In the genomic region with DNA sequence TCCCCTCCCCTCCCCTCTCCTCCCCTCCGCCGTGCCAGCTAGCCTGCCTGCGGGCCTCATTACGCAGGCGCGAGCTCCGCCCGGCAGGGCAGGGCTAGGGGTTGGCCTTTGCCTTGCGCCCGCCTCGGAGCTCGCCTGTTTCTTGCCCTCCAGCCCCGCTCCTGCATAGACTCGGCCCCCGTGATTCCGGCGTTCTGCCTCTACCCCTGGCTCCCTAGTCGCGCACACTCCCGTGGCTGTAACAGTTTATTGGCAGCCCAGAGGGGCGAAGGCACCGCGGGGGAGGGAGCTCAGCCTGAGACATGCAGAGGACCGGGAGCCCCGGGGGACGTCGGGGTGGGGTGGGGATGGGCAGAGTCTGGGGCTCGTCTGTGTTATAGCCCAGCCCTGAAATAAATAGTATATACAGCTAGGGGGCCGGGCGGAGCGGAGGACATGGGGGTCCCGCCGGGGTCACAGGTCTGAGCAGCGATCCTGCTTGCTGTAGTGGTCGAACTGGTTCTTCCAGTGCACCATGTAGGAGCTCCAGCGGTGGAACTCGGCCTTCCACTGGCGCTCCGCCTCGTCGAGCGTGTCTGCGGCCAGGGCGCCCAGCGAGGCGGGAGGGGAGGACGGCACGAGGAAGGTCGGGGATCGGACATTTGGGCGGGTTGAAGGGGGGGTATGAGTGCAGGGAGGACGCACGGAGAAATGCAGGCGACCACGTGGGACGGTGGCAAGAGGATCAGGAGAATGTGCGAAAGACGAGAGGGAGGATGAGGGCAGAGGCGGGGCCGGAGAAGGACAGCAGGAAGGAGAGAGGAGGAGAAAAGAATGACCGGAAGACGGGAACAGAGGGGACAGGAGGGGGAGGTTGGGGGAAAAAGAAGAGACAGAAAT, we compare ENCODE assay signal across 1 cellular context.
TF ChIP-seq lines count a peak whose summit lies in the region.

No MANE protein-coding gene starts in this region.

TF ChIP-seq in HepG2, 621 proteins besides CTCF, POLR2A, EP300 and RAD21 (continued from another document and continues in another):
- TF ChIP-seq, protein P1, sequence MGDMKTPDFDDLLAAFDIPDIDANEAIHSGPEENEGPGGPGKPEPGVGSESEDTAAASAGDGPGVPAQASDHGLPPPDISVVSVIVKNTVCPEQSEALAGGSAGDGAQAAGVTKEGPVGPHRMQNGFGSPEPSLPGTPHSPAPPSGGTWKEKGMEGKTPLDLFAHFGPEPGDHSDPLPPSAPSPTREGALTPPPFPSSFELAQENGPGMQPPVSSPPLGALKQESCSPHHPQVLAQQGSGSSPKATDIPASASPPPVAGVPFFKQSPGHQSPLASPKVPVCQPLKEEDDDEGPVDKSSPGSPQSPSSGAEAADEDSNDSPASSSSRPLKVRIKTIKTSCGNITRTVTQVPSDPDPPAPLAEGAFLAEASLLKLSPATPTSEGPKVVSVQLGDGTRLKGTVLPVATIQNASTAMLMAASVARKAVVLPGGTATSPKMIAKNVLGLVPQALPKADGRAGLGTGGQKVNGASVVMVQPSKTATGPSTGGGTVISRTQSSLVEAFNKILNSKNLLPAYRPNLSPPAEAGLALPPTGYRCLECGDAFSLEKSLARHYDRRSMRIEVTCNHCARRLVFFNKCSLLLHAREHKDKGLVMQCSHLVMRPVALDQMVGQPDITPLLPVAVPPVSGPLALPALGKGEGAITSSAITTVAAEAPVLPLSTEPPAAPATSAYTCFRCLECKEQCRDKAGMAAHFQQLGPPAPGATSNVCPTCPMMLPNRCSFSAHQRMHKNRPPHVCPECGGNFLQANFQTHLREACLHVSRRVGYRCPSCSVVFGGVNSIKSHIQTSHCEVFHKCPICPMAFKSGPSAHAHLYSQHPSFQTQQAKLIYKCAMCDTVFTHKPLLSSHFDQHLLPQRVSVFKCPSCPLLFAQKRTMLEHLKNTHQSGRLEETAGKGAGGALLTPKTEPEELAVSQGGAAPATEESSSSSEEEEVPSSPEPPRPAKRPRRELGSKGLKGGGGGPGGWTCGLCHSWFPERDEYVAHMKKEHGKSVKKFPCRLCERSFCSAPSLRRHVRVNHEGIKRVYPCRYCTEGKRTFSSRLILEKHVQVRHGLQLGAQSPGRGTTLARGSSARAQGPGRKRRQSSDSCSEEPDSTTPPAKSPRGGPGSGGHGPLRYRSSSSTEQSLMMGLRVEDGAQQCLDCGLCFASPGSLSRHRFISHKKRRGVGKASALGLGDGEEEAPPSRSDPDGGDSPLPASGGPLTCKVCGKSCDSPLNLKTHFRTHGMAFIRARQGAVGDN (CRISPR knock-in tag; IDR thresholded peaks at IDR 0.05): peak; percentile 86
- TF ChIP-seq NFRKB (IDR thresholded peaks at IDR 0.05) (no peak), ZNF737 (CRISPR knock-in tag; IDR thresholded peaks at IDR 0.05; ENCODE audit: borderline replicate concordance) (0 out of 2 replicates have a peak, but pooled peaks have one; percentile 59), FOXK2 (IDR thresholded peaks at IDR 0.05) (no peak), NCOA2 (CRISPR knock-in tag; IDR thresholded peaks at IDR 0.05) (no peak), SP5 (CRISPR knock-in tag; IDR thresholded peaks at IDR 0.05; ENCODE audit: borderline replicate concordance, low read depth) (0 out of 2 replicates have a peak, but pooled peaks have one; percentile 11), SETDB1 (CRISPR knock-in tag; IDR thresholded peaks at IDR 0.05; ENCODE audit: borderline replicate concordance) (no peak), ZNF224 (CRISPR knock-in tag; IDR thresholded peaks at IDR 0.05) (0 out of 2 replicates have a peak, but pooled peaks have one; percentile 8), HHEX (CRISPR knock-in tag; IDR thresholded peaks at IDR 0.05) (no peak), ZNF446 (CRISPR knock-in tag; IDR thresholded peaks at IDR 0.05) (0 out of 2 replicates have a peak, but pooled peaks have one; percentile 33), ZNF496 (CRISPR knock-in tag; IDR thresholded peaks at IDR 0.05; ENCODE audit: insufficient replicate concordance) (no peak), AGO2 (optimal IDR thresholded peaks at IDR 0.05; ENCODE audit: low read depth, low read length) (peak; percentile 64), JUN (CRISPR knock-in tag; IDR thresholded peaks at IDR 0.05) (no peak), SALL1 (CRISPR knock-in tag; IDR thresholded peaks at IDR 0.05) (peak; percentile 73), MAFK (conservative IDR thresholded peaks at IDR 0.05 in 1 of 2, IDR thresholded peaks at IDR 0.05 in 1 of 2; ENCODE audit: low read length in 2 of 2) (no peak), GLI4 (CRISPR knock-in tag; IDR thresholded peaks at IDR 0.05; ENCODE audit: borderline replicate concordance) (no peak), ISL2 (CRISPR knock-in tag; IDR thresholded peaks at IDR 0.05) (no peak), CCDC6 (CRISPR knock-in tag; IDR thresholded peaks at IDR 0.05) (peak; percentile 59; the same call in 1 of the 2 replicates), CBX2 (IDR thresholded peaks at IDR 0.05; ENCODE audit: low read depth, low read length) (no peak), CBX2 (CRISPR knock-in tag; IDR thresholded peaks at IDR 0.05; ENCODE audit: low read depth) (no peak), THAP11 (CRISPR knock-in tag; IDR thresholded peaks at IDR 0.05) (peak; percentile 63; the same call in 1 of the 2 replicates), ZNF747 (CRISPR knock-in tag; IDR thresholded peaks at IDR 0.05; ENCODE audit: borderline replicate concordance) (no peak; the same call in none of the 2 replicates), POGZ (CRISPR knock-in tag; IDR thresholded peaks at IDR 0.05) (0 out of 2 replicates have a peak, but pooled peaks have one; percentile 27), KDM5A (IDR thresholded peaks at IDR 0.05; ENCODE audit: borderline replicate concordance, low read length) (no peak), FOXC1 (CRISPR knock-in tag; IDR thresholded peaks at IDR 0.05; ENCODE audit: borderline replicate concordance) (no peak), DMAP1 (CRISPR knock-in tag; IDR thresholded peaks at IDR 0.05) (peak; percentile 53; the same call in 1 of the 2 replicates), MXD4 (CRISPR knock-in tag; IDR thresholded peaks at IDR 0.05) (no peak), ZFP37 (CRISPR knock-in tag; IDR thresholded peaks at IDR 0.05; ENCODE audit: borderline replicate concordance) (no peak), HNF4G (IDR thresholded peaks at IDR 0.05; ENCODE audit: borderline replicate concordance, low read depth, low read length) (no peak), HNF4G (CRISPR knock-in tag; IDR thresholded peaks at IDR 0.05; ENCODE audit: borderline replicate concordance, low read depth) (no peak), ZBTB3 (CRISPR knock-in tag; IDR thresholded peaks at IDR 0.05; ENCODE audit: borderline replicate concordance, low read depth) (0 out of 2 replicates have a peak, but pooled peaks have one; percentile 24), JUND (CRISPR knock-in tag; IDR thresholded peaks at IDR 0.05) (no peak), NFKB2 (CRISPR knock-in tag; IDR thresholded peaks at IDR 0.05; ENCODE audit: borderline replicate concordance) (peak; percentile 93; the same call in 1 of the 2 replicates), RFX3 (CRISPR knock-in tag; IDR thresholded peaks at IDR 0.05) (no peak), ZNF263 (CRISPR knock-in tag; IDR thresholded peaks at IDR 0.05) (peak; percentile 89), ZNF331 (CRISPR knock-in tag; IDR thresholded peaks at IDR 0.05) (no peak; the same call in 1 of the 2 replicates), MTA1 (CRISPR knock-in tag; IDR thresholded peaks at IDR 0.05; ENCODE audit: borderline replicate concordance) (0 out of 2 replicates have a peak, but pooled peaks have one; percentile 29), SALL2 (CRISPR knock-in tag; IDR thresholded peaks at IDR 0.05) (no peak), ZNF607 (CRISPR knock-in tag; IDR thresholded peaks at IDR 0.05; ENCODE audit: borderline replicate concordance) (no peak), ZNF335 (CRISPR knock-in tag; IDR thresholded peaks at IDR 0.05) (peak; percentile 21), KLF6 (CRISPR knock-in tag; IDR thresholded peaks at IDR 0.05) (0 out of 2 replicates have a peak, but pooled peaks have one; percentile 15)
- TF ChIP-seq, protein P2, sequence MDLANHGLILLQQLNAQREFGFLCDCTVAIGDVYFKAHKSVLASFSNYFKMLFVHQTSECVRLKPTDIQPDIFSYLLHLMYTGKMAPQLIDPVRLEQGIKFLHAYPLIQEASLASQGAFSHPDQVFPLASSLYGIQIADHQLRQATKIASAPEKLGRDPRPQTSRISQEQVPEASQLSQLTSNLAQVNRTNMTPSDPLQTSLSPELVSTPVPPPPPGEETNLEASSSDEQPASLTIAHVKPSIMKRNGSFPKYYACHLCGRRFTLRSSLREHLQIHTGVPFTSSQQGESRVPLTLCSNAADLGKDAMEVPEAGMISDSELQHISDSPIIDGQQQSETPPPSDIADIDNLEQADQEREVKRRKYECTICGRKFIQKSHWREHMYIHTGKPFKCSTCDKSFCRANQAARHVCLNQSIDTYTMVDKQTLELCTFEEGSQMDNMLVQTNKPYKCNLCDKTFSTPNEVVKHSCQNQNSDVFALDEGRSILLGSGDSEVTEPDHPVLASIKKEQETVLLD (CRISPR knock-in tag; IDR thresholded peaks at IDR 0.05; ENCODE audit: low read depth): no peak; the same call in 1 of the 2 replicates
- TF ChIP-seq, protein P3, sequence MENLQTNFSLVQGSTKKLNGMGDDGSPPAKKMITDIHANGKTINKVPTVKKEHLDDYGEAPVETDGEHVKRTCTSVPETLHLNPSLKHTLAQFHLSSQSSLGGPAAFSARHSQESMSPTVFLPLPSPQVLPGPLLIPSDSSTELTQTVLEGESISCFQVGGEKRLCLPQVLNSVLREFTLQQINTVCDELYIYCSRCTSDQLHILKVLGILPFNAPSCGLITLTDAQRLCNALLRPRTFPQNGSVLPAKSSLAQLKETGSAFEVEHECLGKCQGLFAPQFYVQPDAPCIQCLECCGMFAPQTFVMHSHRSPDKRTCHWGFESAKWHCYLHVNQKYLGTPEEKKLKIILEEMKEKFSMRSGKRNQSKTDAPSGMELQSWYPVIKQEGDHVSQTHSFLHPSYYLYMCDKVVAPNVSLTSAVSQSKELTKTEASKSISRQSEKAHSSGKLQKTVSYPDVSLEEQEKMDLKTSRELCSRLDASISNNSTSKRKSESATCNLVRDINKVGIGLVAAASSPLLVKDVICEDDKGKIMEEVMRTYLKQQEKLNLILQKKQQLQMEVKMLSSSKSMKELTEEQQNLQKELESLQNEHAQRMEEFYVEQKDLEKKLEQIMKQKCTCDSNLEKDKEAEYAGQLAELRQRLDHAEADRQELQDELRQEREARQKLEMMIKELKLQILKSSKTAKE (CRISPR knock-in tag; IDR thresholded peaks at IDR 0.05; ENCODE audit: borderline replicate concordance): peak; percentile 36; the same call in 1 of the 2 replicates
- TF ChIP-seq, protein P4, sequence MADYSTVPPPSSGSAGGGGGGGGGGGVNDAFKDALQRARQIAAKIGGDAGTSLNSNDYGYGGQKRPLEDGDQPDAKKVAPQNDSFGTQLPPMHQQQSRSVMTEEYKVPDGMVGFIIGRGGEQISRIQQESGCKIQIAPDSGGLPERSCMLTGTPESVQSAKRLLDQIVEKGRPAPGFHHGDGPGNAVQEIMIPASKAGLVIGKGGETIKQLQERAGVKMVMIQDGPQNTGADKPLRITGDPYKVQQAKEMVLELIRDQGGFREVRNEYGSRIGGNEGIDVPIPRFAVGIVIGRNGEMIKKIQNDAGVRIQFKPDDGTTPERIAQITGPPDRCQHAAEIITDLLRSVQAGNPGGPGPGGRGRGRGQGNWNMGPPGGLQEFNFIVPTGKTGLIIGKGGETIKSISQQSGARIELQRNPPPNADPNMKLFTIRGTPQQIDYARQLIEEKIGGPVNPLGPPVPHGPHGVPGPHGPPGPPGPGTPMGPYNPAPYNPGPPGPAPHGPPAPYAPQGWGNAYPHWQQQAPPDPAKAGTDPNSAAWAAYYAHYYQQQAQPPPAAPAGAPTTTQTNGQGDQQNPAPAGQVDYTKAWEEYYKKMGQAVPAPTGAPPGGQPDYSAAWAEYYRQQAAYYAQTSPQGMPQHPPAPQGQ (CRISPR knock-in tag; IDR thresholded peaks at IDR 0.05; ENCODE audit: borderline replicate concordance): no peak
- TF ChIP-seq, protein P5, sequence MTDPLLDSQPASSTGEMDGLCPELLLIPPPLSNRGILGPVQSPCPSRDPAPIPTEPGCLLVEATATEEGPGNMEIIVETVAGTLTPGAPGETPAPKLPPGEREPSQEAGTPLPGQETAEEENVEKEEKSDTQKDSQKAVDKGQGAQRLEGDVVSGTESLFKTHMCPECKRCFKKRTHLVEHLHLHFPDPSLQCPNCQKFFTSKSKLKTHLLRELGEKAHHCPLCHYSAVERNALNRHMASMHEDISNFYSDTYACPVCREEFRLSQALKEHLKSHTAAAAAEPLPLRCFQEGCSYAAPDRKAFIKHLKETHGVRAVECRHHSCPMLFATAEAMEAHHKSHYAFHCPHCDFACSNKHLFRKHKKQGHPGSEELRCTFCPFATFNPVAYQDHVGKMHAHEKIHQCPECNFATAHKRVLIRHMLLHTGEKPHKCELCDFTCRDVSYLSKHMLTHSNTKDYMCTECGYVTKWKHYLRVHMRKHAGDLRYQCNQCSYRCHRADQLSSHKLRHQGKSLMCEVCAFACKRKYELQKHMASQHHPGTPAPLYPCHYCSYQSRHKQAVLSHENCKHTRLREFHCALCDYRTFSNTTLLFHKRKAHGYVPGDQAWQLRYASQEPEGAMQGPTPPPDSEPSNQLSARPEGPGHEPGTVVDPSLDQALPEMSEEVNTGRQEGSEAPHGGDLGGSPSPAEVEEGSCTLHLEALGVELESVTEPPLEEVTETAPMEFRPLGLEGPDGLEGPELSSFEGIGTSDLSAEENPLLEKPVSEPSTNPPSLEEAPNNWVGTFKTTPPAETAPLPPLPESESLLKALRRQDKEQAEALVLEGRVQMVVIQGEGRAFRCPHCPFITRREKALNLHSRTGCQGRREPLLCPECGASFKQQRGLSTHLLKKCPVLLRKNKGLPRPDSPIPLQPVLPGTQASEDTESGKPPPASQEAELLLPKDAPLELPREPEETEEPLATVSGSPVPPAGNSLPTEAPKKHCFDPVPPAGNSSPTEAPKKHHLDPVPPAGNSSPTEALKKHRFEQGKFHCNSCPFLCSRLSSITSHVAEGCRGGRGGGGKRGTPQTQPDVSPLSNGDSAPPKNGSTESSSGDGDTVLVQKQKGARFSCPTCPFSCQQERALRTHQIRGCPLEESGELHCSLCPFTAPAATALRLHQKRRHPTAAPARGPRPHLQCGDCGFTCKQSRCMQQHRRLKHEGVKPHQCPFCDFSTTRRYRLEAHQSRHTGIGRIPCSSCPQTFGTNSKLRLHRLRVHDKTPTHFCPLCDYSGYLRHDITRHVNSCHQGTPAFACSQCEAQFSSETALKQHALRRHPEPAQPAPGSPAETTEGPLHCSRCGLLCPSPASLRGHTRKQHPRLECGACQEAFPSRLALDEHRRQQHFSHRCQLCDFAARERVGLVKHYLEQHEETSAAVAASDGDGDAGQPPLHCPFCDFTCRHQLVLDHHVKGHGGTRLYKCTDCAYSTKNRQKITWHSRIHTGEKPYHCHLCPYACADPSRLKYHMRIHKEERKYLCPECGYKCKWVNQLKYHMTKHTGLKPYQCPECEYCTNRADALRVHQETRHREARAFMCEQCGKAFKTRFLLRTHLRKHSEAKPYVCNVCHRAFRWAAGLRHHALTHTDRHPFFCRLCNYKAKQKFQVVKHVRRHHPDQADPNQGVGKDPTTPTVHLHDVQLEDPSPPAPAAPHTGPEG (CRISPR knock-in tag; IDR thresholded peaks at IDR 0.05): 0 out of 2 replicates have a peak, but pooled peaks have one; percentile 38
- TF ChIP-seq, protein P6, sequence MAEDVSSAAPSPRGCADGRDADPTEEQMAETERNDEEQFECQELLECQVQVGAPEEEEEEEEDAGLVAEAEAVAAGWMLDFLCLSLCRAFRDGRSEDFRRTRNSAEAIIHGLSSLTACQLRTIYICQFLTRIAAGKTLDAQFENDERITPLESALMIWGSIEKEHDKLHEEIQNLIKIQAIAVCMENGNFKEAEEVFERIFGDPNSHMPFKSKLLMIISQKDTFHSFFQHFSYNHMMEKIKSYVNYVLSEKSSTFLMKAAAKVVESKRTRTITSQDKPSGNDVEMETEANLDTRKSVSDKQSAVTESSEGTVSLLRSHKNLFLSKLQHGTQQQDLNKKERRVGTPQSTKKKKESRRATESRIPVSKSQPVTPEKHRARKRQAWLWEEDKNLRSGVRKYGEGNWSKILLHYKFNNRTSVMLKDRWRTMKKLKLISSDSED (CRISPR knock-in tag; IDR thresholded peaks at IDR 0.05): no peak
